Comparison of ENCODE assay signal across 13 cellular contexts in the genomic region with DNA sequence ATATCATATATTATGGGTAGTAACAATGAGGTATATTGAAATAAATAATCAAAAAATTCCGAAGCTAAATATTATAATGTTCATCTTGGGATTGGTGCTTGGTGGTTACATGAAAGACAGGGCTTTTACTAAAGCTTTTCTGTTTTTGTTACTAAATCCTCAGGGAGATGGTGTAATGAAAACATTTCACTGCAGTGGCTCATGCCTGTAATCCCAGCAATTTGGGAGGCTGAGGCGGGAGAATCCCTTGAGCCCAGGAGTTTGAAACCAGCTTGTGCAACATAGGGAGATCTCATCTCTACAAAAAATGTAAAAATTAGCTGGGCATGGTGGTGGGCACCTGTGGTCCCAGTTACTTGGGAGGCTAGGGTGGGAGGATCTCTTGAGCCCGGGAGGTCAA. TPM values are rescaled to one million over a fixed set of nuclear protein-coding genes. Genes with fewer than 3 reads are reported as not detected.
A peak's percentile ranks its signal among the peaks of the same experiment; 100 is the strongest.
DNase-seq lines count a peak whose midpoint lies in the region; ATAC-seq and TF ChIP-seq lines count a peak whose summit lies in the region.
"Had no signal": no experiment of that assay in that cellular context is flagged by ENCODE, and none has a peak within 500 bp of the region (broad histone marks: within the 10 kb centered on the region; RNA-seq: fewer than 3 reads in every experiment).

No MANE protein-coding gene starts in this region.

- H3K4me3 Mint-ChIP-seq in CD8-positive, alpha-beta T cell: no peak overlapping the region
- no peak overlapping the region for H3K4me3 Mint-ChIP-seq in T-helper 2 cell treated with Interferon-gamma antibody and Interleukin-4, amounts not matched to agents 5 μg/mL and 100 μg/mL, for 36 hours
- H3K4me3 Mint-ChIP-seq: B cell; CD4-positive, CD25-positive, alpha-beta regulatory T cell; H9; IgD-negative memory B cell had no signal

- WGBS in trophoblast cell (ENCODE audit: extremely low coverage, insufficient coverage, insufficient read length): no CpG with 5 or more reads among the region's 3 CpGs

- H2AFZ ChIP-seq in trophoblast cell (ENCODE audit: insufficient read depth, low read length, poor library complexity): no peak overlapping the region

- H3K79me1 ChIP-seq in trophoblast cell (ENCODE audit: low read length): no peaks in the 10 kb centered on the region

- H3K36me3 Mint-ChIP-seq in CD8-positive, alpha-beta T cell: peaks cover 3% of the 10 kb centered on the region
- no peaks in the 10 kb centered on the region for H3K36me3 Mint-ChIP-seq in T-helper 2 cell treated with Interferon-gamma antibody and Interleukin-4, amounts not matched to agents 5 μg/mL and 100 μg/mL, for 36 hours (ENCODE audit: low read depth)

- H3K4me1 Mint-ChIP-seq in CD8-positive, alpha-beta T cell (ENCODE audit: low read depth): no peaks in the 10 kb centered on the region
- peaks cover 2% of the 10 kb centered on the region for H3K4me1 Mint-ChIP-seq in T-helper 2 cell treated with Interferon-gamma antibody and Interleukin-4, amounts not matched to agents 5 μg/mL and 100 μg/mL, for 36 hours (ENCODE audit: low read depth)
- H3K4me1 Mint-ChIP-seq: CD4-positive, CD25-positive, alpha-beta regulatory T cell; H9 had no signal

- TF ChIP-seq CTCF in CD8-positive, alpha-beta T cell (IDR thresholded peaks at IDR 0.05): no peak

- H4K91ac ChIP-seq in trophoblast cell (ENCODE audit: low read depth, low read length): no peak overlapping the region

- H3K4me1 ChIP-seq in adipocyte (ENCODE audit: control insufficient read depth, insufficient read depth, low read length): peaks cover 9% of the 10 kb centered on the region
- H3K4me1 ChIP-seq in trophoblast cell (ENCODE audit: control insufficient read depth in 1 of 2, insufficient read depth in 2 of 2, low read length in 2 of 2): no peaks in the 10 kb centered on the region
- H3K4me1 ChIP-seq in CD8-positive, alpha-beta T cell (ENCODE audit: insufficient read depth, low read length): no peaks in the 10 kb centered on the region
- H3K4me1 ChIP-seq: Caco-2 had no signal

- H2BK5ac ChIP-seq in trophoblast cell (ENCODE audit: low read depth, low read length, poor library complexity): no peak overlapping the region

- no peak overlapping the region for H3K27ac Mint-ChIP-seq in CD8-positive, alpha-beta T cell
- no peak overlapping the region for H3K27ac Mint-ChIP-seq in T-helper 2 cell treated with Interferon-gamma antibody and Interleukin-4, amounts not matched to agents 5 μg/mL and 100 μg/mL, for 36 hours
- H3K27ac Mint-ChIP-seq: B cell; CD4-positive, CD25-positive, alpha-beta regulatory T cell; H9; IgD-negative memory B cell had no signal

- no peak overlapping the region for H4K8ac ChIP-seq in trophoblast cell (ENCODE audit: low read depth, low read length)

- no peak overlapping the region for H3K4me2 ChIP-seq in trophoblast cell (ENCODE audit: low read length)

- H3K27me3 Mint-ChIP-seq in CD8-positive, alpha-beta T cell (ENCODE audit: low read depth): no peaks in the 10 kb centered on the region
- peaks cover 2% of the 10 kb centered on the region for H3K27me3 Mint-ChIP-seq in T-helper 2 cell treated with Interferon-gamma antibody and Interleukin-4, amounts not matched to agents 5 μg/mL and 100 μg/mL, for 36 hours (ENCODE audit: low read depth)
- H3K27me3 Mint-ChIP-seq: B cell; CD4-positive, CD25-positive, alpha-beta regulatory T cell; IgD-negative memory B cell had no signal

- no peaks in the 10 kb centered on the region for H3K9me3 Mint-ChIP-seq in CD8-positive, alpha-beta T cell
- H3K9me3 Mint-ChIP-seq in T-helper 2 cell treated with Interferon-gamma antibody and Interleukin-4, amounts not matched to agents 5 μg/mL and 100 μg/mL, for 36 hours: no peaks in the 10 kb centered on the region
- H3K9me3 Mint-ChIP-seq: CD4-positive, CD25-positive, alpha-beta regulatory T cell; H9; IgD-negative memory B cell had no signal

- H3K27ac ChIP-seq in trophoblast cell (ENCODE audit: low read depth, low read length): no peak overlapping the region
- H3K27ac ChIP-seq in CD8-positive, alpha-beta T cell (ENCODE audit: low read depth, low read length): no peak overlapping the region

- no peak overlapping the region for H2AK5ac ChIP-seq in trophoblast cell (ENCODE audit: low read length)

- H3K4ac ChIP-seq in trophoblast cell (ENCODE audit: low read depth, low read length): no peak overlapping the region

- H3K14ac ChIP-seq in trophoblast cell (ENCODE audit: low read length): no peak overlapping the region

- H3K18ac ChIP-seq in trophoblast cell (ENCODE audit: low read length): no peak overlapping the region

- H3K27me3 ChIP-seq in adipocyte (replicated peaks; ENCODE audit: control insufficient read depth, insufficient read depth, low read length) (no peaks in the 10 kb centered on the region), trophoblast cell (ENCODE audit: insufficient read depth, low read length) (no peaks in the 10 kb centered on the region)
- no peaks in the 10 kb centered on the region for H3K27me3 ChIP-seq in CD8-positive, alpha-beta T cell (ENCODE audit: insufficient read depth, low read length)

- no peaks in the 10 kb centered on the region for H3K79me2 ChIP-seq in trophoblast cell (ENCODE audit: control insufficient read depth, insufficient read depth, low read length, poor library complexity)

- no peak for ATAC-seq in CD8-positive, alpha-beta T cell

- no peak overlapping the region for H3K9ac ChIP-seq in adipocyte (ENCODE audit: low read length)
- no peak overlapping the region for H3K9ac ChIP-seq in trophoblast cell (ENCODE audit: low read length)

- POLR2A ChIA-PET in CD8-positive, alpha-beta T cell (lab: Charles Lee): no interaction called here

- no peak overlapping the region for H4K12ac ChIP-seq in trophoblast cell (ENCODE audit: low read depth, low read length)

- DNase-seq in adipocyte (ENCODE audit: low read depth) (peak; percentile 29), fibroblast of peridontal ligament (ENCODE audit: extremely low read depth) (peak; percentile 58), trophoblast cell (peak; percentile 65 to 85), NCI-H1417 treated with DMSO at 0.1 percent for 48 hours (lab: John Stamatoyannopoulos, UW) (no peak), posterior cingulate gyrus (no peak)
- DNase-seq in CD8-positive, alpha-beta T cell: no peak
- no peak for DNase-seq in T-helper 2 cell treated with Interferon-gamma antibody and Interleukin-4, amounts not matched to agents 5 μg/mL and 100 μg/mL, for 36 hours (ENCODE audit: low spot score)
- DNase-seq: C1 segment of cervical spinal cord; Caco-2; CD4-positive, CD25-positive, alpha-beta regulatory T cell; H9 had no signal

- H2BK120ac ChIP-seq in trophoblast cell (ENCODE audit: insufficient read depth, low read length, poor library complexity): no peak overlapping the region

- no peaks in the 10 kb centered on the region for H3K36me3 ChIP-seq in adipocyte (ENCODE audit: control insufficient read depth, insufficient read depth, low read length, severe bottlenecking)
- no peaks in the 10 kb centered on the region for H3K36me3 ChIP-seq in trophoblast cell (ENCODE audit: control insufficient read depth in 1 of 2, insufficient read depth in 2 of 2, low read length in 2 of 2)
- H3K36me3 ChIP-seq in CD8-positive, alpha-beta T cell (ENCODE audit: insufficient read depth, low read length): no peaks in the 10 kb centered on the region

- CTCF ChIA-PET in CD8-positive, alpha-beta T cell (lab: Charles Lee): no interaction called here

- H3K9me3 ChIP-seq in adipocyte (ENCODE audit: control insufficient read depth, low read length) (no peaks in the 10 kb centered on the region), trophoblast cell (ENCODE audit: insufficient read depth, low read depth, low read length) (no peaks in the 10 kb centered on the region)
- no peaks in the 10 kb centered on the region for H3K9me3 ChIP-seq in CD8-positive, alpha-beta T cell (ENCODE audit: low read length)
- H3K9me3 ChIP-seq: Caco-2 had no signal

- no peak overlapping the region for H2BK12ac ChIP-seq in trophoblast cell (ENCODE audit: low read length)

- intact Hi-C loops in CD8-positive, alpha-beta T cell (cut with DNase I, micrococcal nuclease): loop anchor here in 1 of 2 experiments (5.0 kb wide), 1 partner anchor 80 kb away; no protein-coding TSS in a partner anchor
- intact Hi-C loops in posterior cingulate gyrus (cut with DNase I): no loop called here

- no peak overlapping the region for H3K4me3 ChIP-seq in adipocyte (ENCODE audit: low read length)
- H3K4me3 ChIP-seq in trophoblast cell (ENCODE audit: low read depth, low read length): no peak overlapping the region
- no peak overlapping the region for H3K4me3 ChIP-seq in CD8-positive, alpha-beta T cell (ENCODE audit: low read depth, low read length)

- H3K23ac ChIP-seq in trophoblast cell (ENCODE audit: low read length): no peak overlapping the region

RNA-seq across cellular contexts. Expression of gene AFG1L, which starts 42.9 kb away (rescaled TPM):
- 3.7 and 3.9 TPM in 2 replicates for polyA plus RNA-seq in trophoblast cell (2013)
- 1 to 10 TPM; 3.3 to 4.0 TPM for total RNA-seq in CD8-positive, alpha-beta T cell

Comparison
In these comparisons a context has a peak if more than half of its experiments do, and no peak if none do; other contexts are left out.
1. DNase-seq: peak in adipocyte (single experiment), fibroblast of peridontal ligament (single experiment) and trophoblast cell (2 of 2); none in CD8-positive, alpha-beta T cell (0 of 7), NCI-H1417 treated with DMSO at 0.1 percent for 48 hours (single experiment), T-helper 2 cell treated with Interferon-gamma antibody and Interleukin-4, amounts not matched to agents 5 μg/mL and 100 μg/mL, for 36 hours (single experiment) and posterior cingulate gyrus (0 of 10).